ENCODE assay signal across 8 cellular contexts in the genomic region with DNA sequence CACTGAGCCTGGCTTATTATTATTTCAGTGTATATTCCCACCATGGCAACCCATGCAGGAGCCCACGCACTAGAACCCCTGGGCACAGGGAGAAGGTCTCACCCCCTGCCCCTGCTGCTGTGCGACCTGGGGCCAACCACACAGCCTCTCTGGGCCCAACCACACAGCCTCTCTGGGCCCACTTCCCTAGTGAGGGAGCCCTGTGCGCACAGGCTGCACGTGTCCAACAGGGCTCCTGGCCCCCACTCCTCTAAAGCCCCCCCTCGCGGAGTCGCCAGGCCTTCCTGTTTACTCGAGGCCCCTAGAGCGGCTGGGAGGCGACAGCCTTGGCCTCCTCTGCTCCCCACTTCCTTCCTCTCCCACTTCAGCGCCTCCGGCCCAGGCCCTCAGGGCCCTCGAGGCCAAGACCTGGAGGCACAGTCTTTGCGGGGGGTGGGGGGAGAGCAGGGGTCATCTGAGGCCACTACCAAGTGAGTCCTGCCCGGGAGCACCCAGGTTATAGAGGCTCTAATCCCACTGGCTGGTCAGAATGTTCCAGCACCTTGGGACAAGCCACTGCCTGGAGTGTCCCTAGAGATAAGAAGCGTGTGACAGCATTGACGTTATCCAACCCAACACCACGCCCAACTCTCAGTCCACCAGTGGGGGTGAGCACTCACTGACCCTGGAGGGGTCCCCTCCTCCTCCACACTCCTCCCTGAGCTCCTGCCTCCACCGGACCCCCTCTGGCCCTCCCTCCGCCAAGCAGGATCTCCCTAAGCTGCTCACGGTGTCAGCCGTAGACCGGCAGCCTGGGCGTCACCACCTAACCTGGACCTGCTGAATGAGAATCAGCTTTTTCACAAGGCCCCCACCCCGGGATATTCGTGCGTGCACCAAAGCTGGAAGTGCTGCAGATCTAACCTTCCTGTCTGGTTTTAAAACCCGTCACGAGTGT. TPM values are rescaled to one million over a fixed set of nuclear protein-coding genes. Genes with fewer than 3 reads are reported as not detected.
DNase-seq lines count a peak whose midpoint lies in the region; ATAC-seq and FAIRE-seq lines count a peak whose summit lies in the region.

No MANE protein-coding gene starts in this region.

- no peaks in the 10 kb centered on the region for H3K9me3 ChIP-seq in right cardiac atrium (ENCODE audit: control insufficient read depth, low read length)

- no peak for FAIRE-seq in HTR-8/SVneo (lab: Jason Lieb, UNC)

- ATAC-seq in right cardiac atrium, result peak; percentile 71 to 72
- no peak for ATAC-seq in HG03097 (IDR thresholded peaks at IDR 0.05; ENCODE audit: low FRiP score, unreplicated experiment)

- 13% methylated on average over 29 of the region's 29 CpGs for WGBS in right cardiac atrium

- no peak overlapping the region for H3K4me3 ChIP-seq in right cardiac atrium (ENCODE audit: low read length)

- peak overlapping the region; percentile 97 for H3K27ac ChIP-seq in right cardiac atrium (ENCODE audit: low read length)

- H3K27me3 ChIP-seq in right cardiac atrium (ENCODE audit: control insufficient read depth, insufficient read depth), result no peaks in the 10 kb centered on the region

- intact Hi-C loops in right cardiac atrium (cut with DNase I), result loop anchor here in 1 of 4 donors (5.0 kb wide), 1 partner anchor 35 kb away; no protein-coding TSS in a partner anchor

- DNase-seq in Kasumi-1 (lab: John Stamatoyannopoulos, UW), result peak; percentile 92 to 95
- DNase-seq in activated T-cell treated with anti-CD3 and anti-CD28 coated beads, Interleukin-2, amount 50 U/mL, for 48 hours, result peak; percentile 49 to 54
- DNase-seq in right cardiac atrium, result peak; percentile 90 to 97 (median 95)
- peak; percentile 24 for DNase-seq in stimulated activated CD8-positive, alpha-beta memory T cell treated with anti-CD3 and anti-CD28 coated beads, Interleukin-15, amount 100 ng/mL, for 1 hour (ENCODE audit: low read depth)
- no peak for DNase-seq in HTR-8/SVneo (ENCODE audit: insufficient read length, low spot score)
- DNase-seq in iPS-NIHi7 (ENCODE audit: extremely low spot score), result no peak
- no peak for DNase-seq in GM19240 (ENCODE audit: insufficient read length, low spot score)

- H3K4me1 ChIP-seq in right cardiac atrium (ENCODE audit: control insufficient read depth, insufficient read depth, low read length), result peaks cover 30% of the 10 kb centered on the region

RNA-seq across cellular contexts. Expression of gene ENG, which starts 7.9 kb away (rescaled TPM):
- total RNA-seq in right cardiac atrium, result 100 to 1,000 TPM; 275 to 462 (median 364) TPM
- polyA plus RNA-seq in right cardiac atrium, result 362 TPM

RNA-seq across cellular contexts. Expression of gene AK1, which starts 15.1 kb away (rescaled TPM):
- 100 to 1,000 TPM; 630 to 722 (median 659) TPM for total RNA-seq in right cardiac atrium
- polyA plus RNA-seq in right cardiac atrium, result 811 TPM

RNA-seq across cellular contexts. Expression of gene ST6GALNAC6, which starts 37.1 kb away (rescaled TPM):
- 10 to 100 TPM; 60.1 to 73.7 (median 65.2) TPM for total RNA-seq in right cardiac atrium
- 55.9 TPM for polyA plus RNA-seq in right cardiac atrium

RNA-seq across cellular contexts. Expression of gene ST6GALNAC4, which starts 54.5 kb away (rescaled TPM):
- total RNA-seq in right cardiac atrium, result 10 to 100 TPM; 26.3 to 36.7 (median 32.3) TPM
- 24.3 TPM for polyA plus RNA-seq in right cardiac atrium

RNA-seq across cellular contexts. Expression of gene FPGS, which starts 59.7 kb away (rescaled TPM):
- total RNA-seq in right cardiac atrium, result 10 to 100 TPM; 34.1 to 53.1 (median 45.6) TPM
- polyA plus RNA-seq in right cardiac atrium, result 30.1 TPM

Comparison
In these comparisons a context has a peak if more than half of its experiments do, and no peak if none do; other contexts are left out.
1. DNase-seq: peak in Kasumi-1 (2 of 2), activated T-cell treated with anti-CD3 and anti-CD28 coated beads, Interleukin-2, amount 50 U/mL, for 48 hours (2 of 2), right cardiac atrium (3 of 3) and stimulated activated CD8-positive, alpha-beta memory T cell treated with anti-CD3 and anti-CD28 coated beads, Interleukin-15, amount 100 ng/mL, for 1 hour (single experiment); none in HTR-8/SVneo (single experiment), iPS-NIHi7 (single experiment) and GM19240 (single experiment).